7 cellular contexts compared by ENCODE assay signal in genomic region chr2:17171446-17172049, GRCh38.
DNase-seq lines count a peak whose midpoint lies in the region; ATAC-seq and FAIRE-seq lines count a peak whose summit lies in the region.

No MANE protein-coding gene starts in this region.

- H3K9me3 Mint-ChIP-seq in memory B cell = no peaks in the 10 kb centered on the region

- in situ Hi-C loops in GM23248 (cut with MboI) = no loop called here

- ATAC-seq in GM18498 (IDR thresholded peaks at IDR 0.05; ENCODE audit: unreplicated experiment) = peak; percentile 82
- peak; percentile 54 for ATAC-seq in memory B cell (ENCODE audit: low read depth)

- no peaks in the 10 kb centered on the region for H3K4me1 ChIP-seq in GM23248 (ENCODE audit: insufficient read depth)

- H3K27ac Mint-ChIP-seq in memory B cell = no peak overlapping the region

- no peak for FAIRE-seq in RCC 7860 (lab: Jason Lieb, UNC)

- H3K4me3 Mint-ChIP-seq in memory B cell = no peak overlapping the region

- H2AFZ ChIP-seq in GM23248 = no peak overlapping the region

- WGBS in GM23248 (ENCODE audit: low coverage in 1 of 2, low lambda C conversion rate in 2 of 2, missing lambda C conversion rate in 2 of 2), 2 experiments = 16 to 19% methylated on average over 7 of the region's 7 CpGs

- no peaks in the 10 kb centered on the region for H3F3A ChIP-seq in GM23248 (ENCODE audit: insufficient read depth)

- no peaks in the 10 kb centered on the region for H3K79me2 ChIP-seq in GM23248 (ENCODE audit: insufficient read depth)

- no peaks in the 10 kb centered on the region for H3K36me3 Mint-ChIP-seq in memory B cell

- no peaks in the 10 kb centered on the region for H3K27me3 ChIP-seq in GM23248 (replicated peaks; ENCODE audit: insufficient read depth)

- DNase-seq in GM23248 (peak; percentile 51), LHCN-M2 (ENCODE audit: low read depth) (peak; percentile 54), cerebellar cortex (ENCODE audit: low spot score) (peak; percentile 25), memory B cell (ENCODE audit: low spot score in 2 of 2) (no peak), RCC 7860 (ENCODE audit: low spot score) (no peak), NCI-H2029 treated with DMSO at 0.1 percent for 48 hours (lab: John Stamatoyannopoulos, UW) (no peak)

- no peak overlapping the region for H3K4me2 ChIP-seq in GM23248 (ENCODE audit: unreplicated experiment)

- H3K9ac ChIP-seq in GM23248 = no peak overlapping the region

- peaks cover 18% of the 10 kb centered on the region for H3K4me1 Mint-ChIP-seq in memory B cell

- H3K9me3 ChIP-seq in GM23248 (ENCODE audit: low read depth) = no peaks in the 10 kb centered on the region

- H3K27ac ChIP-seq in GM23248 = no peak overlapping the region

- H3K9me2 ChIP-seq in GM23248 (ENCODE audit: insufficient read depth) = no peaks in the 10 kb centered on the region

- no peak overlapping the region for H3K4me3 ChIP-seq in GM23248

- H4K20me1 ChIP-seq in GM23248 (ENCODE audit: insufficient read depth) = no peaks in the 10 kb centered on the region

- H3K27me3 Mint-ChIP-seq in memory B cell = no peaks in the 10 kb centered on the region

- no peaks in the 10 kb centered on the region for H3K36me3 ChIP-seq in GM23248 (ENCODE audit: low read depth)

Comparison
In these comparisons a context has a peak if more than half of its experiments do, and no peak if none do; other contexts are left out.
1. DNase-seq: peak in GM23248 (single experiment), LHCN-M2 (single experiment) and cerebellar cortex (single experiment); none in memory B cell (0 of 2), RCC 7860 (single experiment) and NCI-H2029 treated with DMSO at 0.1 percent for 48 hours (single experiment).